Comparison of ENCODE assay signal across 12 cellular contexts in the genomic region with DNA sequence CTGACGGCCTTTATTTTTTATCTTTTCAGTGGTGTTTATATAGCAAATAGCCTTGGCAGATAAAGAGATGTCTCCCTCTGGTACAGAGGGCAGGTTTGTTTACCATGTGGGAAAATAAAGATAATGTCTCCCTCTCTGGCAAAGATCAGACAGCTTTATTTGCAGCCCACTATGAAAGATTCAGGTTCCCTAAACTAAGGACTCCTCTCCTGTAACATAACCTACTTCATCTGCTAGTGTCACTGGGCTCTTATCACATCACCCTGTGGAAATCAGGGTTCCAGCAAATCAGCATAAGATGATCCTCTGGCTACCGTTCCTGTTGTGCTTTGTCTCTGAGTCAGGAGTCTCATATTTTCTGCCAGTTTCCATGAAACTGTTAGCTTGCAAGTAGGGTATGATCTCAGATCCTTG. TPM values are rescaled to one million over a fixed set of nuclear protein-coding genes. Genes with fewer than 3 reads are reported as not detected.
DNase-seq lines count a peak whose midpoint lies in the region; ATAC-seq and TF ChIP-seq lines count a peak whose summit lies in the region.
"Had no signal": no experiment of that assay in that cellular context is flagged by ENCODE, and none has a peak within 500 bp of the region (broad histone marks: within the 10 kb centered on the region; RNA-seq: fewer than 3 reads in every experiment).

No MANE protein-coding gene starts in this region.

- H3K4me3 ChIP-seq in hepatocyte (no peak overlapping the region), H7 (ENCODE audit: insufficient read depth, low read depth, low read length) (no peak overlapping the region)
- H3K4me3 ChIP-seq: SJSA1 had no signal

- WGBS in hepatocyte (ENCODE audit: low lambda C conversion rate, missing lambda C conversion rate): 35% methylated on average over 2 of the region's 2 CpGs

- H3K27me3 ChIP-seq in hepatocyte (no peaks in the 10 kb centered on the region), H7 (ENCODE audit: control insufficient read depth, insufficient read depth, low read length) (no peaks in the 10 kb centered on the region)
- H3K27me3 ChIP-seq: SJSA1 had no signal

- peaks cover 23% of the 10 kb centered on the region for H3K4me1 ChIP-seq in hepatocyte (ENCODE audit: insufficient read depth)

- no peak for ATAC-seq in HG02970 (IDR thresholded peaks at IDR 0.05; ENCODE audit: low FRiP score, unreplicated experiment)
- ATAC-seq in GM21447 (IDR thresholded peaks at IDR 0.05; ENCODE audit: unreplicated experiment): no peak

- H4K20me1 ChIP-seq in hepatocyte (ENCODE audit: insufficient read depth, poor library complexity, severe bottlenecking): no peaks in the 10 kb centered on the region

- H3K9me2 ChIP-seq in hepatocyte (replicated peaks; ENCODE audit: insufficient read depth): no peaks in the 10 kb centered on the region

- no peak for TF ChIP-seq CTCF in hepatocyte (IDR thresholded peaks at IDR 0.05; ENCODE audit: poor library complexity)

- peaks cover 73% of the 10 kb centered on the region for H3K79me2 ChIP-seq in hepatocyte

- H3K9me3 ChIP-seq in hepatocyte (ENCODE audit: low read depth): no peaks in the 10 kb centered on the region
- H3K9me3 ChIP-seq: SJSA1 had no signal

- no peak overlapping the region for H2AFZ ChIP-seq in hepatocyte

- peak overlapping the region; percentile 98 for H3K27ac ChIP-seq in hepatocyte
- H3K27ac ChIP-seq: SJSA1 had no signal

- DNase-seq in AG08396 (ENCODE audit: low spot score): peak; percentile 21
- peak; percentile 58 for DNase-seq in HuH-7 (ENCODE audit: low spot score)
- peak; percentile 9 for DNase-seq in SK-N-DZ (ENCODE audit: low spot score)
- DNase-seq in hepatocyte (ENCODE audit: low spot score): peak; percentile 31
- no peak for DNase-seq in H7
- DNase-seq in DMS79 (lab: John Stamatoyannopoulos, UW): no peak
- DNase-seq: CD4-positive, CD25-positive, alpha-beta regulatory T cell; hypothalamus; stimulated activated CD4-positive, alpha-beta T cell treated with anti-CD3 and anti-CD28 coated beads, Interleukin-2, amount 100 ng/mL, for 24 hours had no signal

- H3K36me3 ChIP-seq in hepatocyte (replicated peaks; ENCODE audit: insufficient read depth, low read depth): no peaks in the 10 kb centered on the region
- H3K36me3 ChIP-seq in H7 (replicated peaks; ENCODE audit: control insufficient read depth, insufficient read depth, low read length): no peaks in the 10 kb centered on the region

- H3K4me2 ChIP-seq in hepatocyte: peak overlapping the region; percentile 89

RNA-seq across cellular contexts. Expression of a gene that starts 3.1 kb away (rescaled TPM):
- polyA plus RNA-seq in SK-N-DZ (2014; cell fraction: cytosol; rRNA removed): 7.7 and 9.1 TPM in 2 replicates
- 6.7 and 8.0 TPM in 2 replicates for polyA plus RNA-seq in SK-N-DZ (2014; cell fraction: nucleus; rRNA removed)
- total RNA-seq in hepatocyte: 25.6 and 31.0 TPM in 2 replicates
- polyA plus RNA-seq in hepatocyte: 10.8 and 13.1 TPM in 2 replicates
- total RNA-seq in H7 (2014; rRNA removed; shearing (Covaris generic)): 11.1 and 17.6 TPM in 2 replicates

Comparison
In these comparisons a context has a peak if more than half of its experiments do, and no peak if none do; other contexts are left out.
1. DNase-seq: peak in AG08396 (single experiment), HuH-7 (single experiment), SK-N-DZ (single experiment) and hepatocyte (single experiment); none in H7 (single experiment) and DMS79 (single experiment).